9 cellular contexts compared by ENCODE assay signal in the genomic region with DNA sequence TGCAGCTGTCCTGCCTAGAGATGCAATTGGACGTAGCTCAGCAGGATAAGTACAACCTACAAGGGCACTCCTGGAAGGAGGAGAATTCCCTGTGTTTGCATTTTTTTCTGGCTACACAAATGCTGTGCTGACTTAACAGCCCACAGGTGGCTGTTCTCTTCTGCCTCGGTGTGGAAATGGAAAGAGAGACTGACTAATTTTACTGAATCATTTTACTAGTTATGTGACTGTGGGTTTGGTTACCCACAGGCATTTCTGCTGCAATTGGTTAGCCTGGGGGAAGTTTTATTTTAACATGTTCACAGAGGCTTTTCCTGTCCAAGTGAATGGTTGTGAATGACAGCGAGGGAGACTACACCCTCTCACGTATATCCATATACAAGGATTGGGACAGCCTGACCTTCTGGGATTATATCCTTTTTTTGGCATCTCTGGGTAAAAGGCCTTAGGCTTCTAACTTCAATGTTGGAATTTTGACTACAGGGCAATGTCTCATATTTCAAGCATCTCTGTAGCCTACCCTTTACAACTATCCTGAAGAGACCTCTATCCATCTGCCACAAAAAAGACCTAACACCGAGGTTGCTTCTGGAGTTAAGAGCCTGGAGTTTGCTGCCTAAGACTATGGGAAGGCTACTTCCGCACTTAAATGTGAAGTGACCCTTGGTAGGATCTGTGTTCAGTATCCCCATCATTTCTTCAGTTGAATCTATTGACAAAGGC.
DNase-seq lines count a peak whose midpoint lies in the region; ATAC-seq and TF ChIP-seq lines count a peak whose summit lies in the region.
"Had no signal": no experiment of that assay in that cellular context is flagged by ENCODE, and none has a peak within 500 bp of the region (broad histone marks: within the 10 kb centered on the region; RNA-seq: fewer than 3 reads in every experiment).

No MANE protein-coding gene starts in this region.

- H3K9me3 ChIP-seq in ascending aorta = no peaks in the 10 kb centered on the region
- H3K9me3 ChIP-seq: BLaER1 had no signal

- no peaks in the 10 kb centered on the region for H3K4me1 ChIP-seq in ascending aorta

- intact Hi-C loops in ascending aorta (cut with DNase I) = no loop called here

- no peak for TF ChIP-seq POLR2A in erythroblast (IDR thresholded peaks at IDR 0.05; ENCODE audit: low read length)

- no peak overlapping the region for H3K27ac ChIP-seq in ascending aorta
- H3K27ac ChIP-seq: BLaER1 had no signal

- TF ChIP-seq CTCF in ascending aorta (IDR thresholded peaks at IDR 0.05) = no peak

- ATAC-seq in activated CD4-positive, CD25-positive, alpha-beta regulatory T cell treated with anti-CD3 and anti-CD28 coated beads, Interleukin-2, amount 50 U/mL, for 24 hours = peak; percentile 75 to 94
- peak; percentile 87 for ATAC-seq in HG02840 (IDR thresholded peaks at IDR 0.05; ENCODE audit: low FRiP score, unreplicated experiment)

- H3K4me3 ChIP-seq in ascending aorta = no peak overlapping the region
- H3K4me3 ChIP-seq: BLaER1 had no signal

- DNase-seq in activated CD4-positive, CD25-positive, alpha-beta regulatory T cell treated with anti-CD3 and anti-CD28 coated beads, Interleukin-2, amount 50 U/mL, for 72 hours = no peak
- DNase-seq in NOMO-1 (lab: John Stamatoyannopoulos, UW; ENCODE audit: unreplicated experiment in 2 of 2) (peak; percentile 28 to 79), epidermal melanocyte (ENCODE audit: insufficient read length, low spot score) (peak; percentile 51), ascending aorta (ENCODE audit: low spot score in 2 of 2) (no peak), erythroblast (lab: John Stamatoyannopoulos, UW) (no peak)
- DNase-seq in activated effector memory CD4-positive, alpha-beta T cell treated with Interleukin-2 at 50 U/mL for 16 hours = no peak

- H3K27me3 ChIP-seq in ascending aorta = no peaks in the 10 kb centered on the region
- H3K27me3 ChIP-seq: BLaER1 had no signal

- H3K36me3 ChIP-seq in ascending aorta = no peaks in the 10 kb centered on the region
- H3K36me3 ChIP-seq: BLaER1 had no signal

Comparison
In these comparisons a context has a peak if more than half of its experiments do, and no peak if none do; other contexts are left out.
1. DNase-seq: peak in NOMO-1 (2 of 2) and epidermal melanocyte (single experiment); none in activated CD4-positive, CD25-positive, alpha-beta regulatory T cell treated with anti-CD3 and anti-CD28 coated beads, Interleukin-2, amount 50 U/mL, for 72 hours (single experiment), ascending aorta (0 of 2), erythroblast (0 of 2) and activated effector memory CD4-positive, alpha-beta T cell treated with Interleukin-2 at 50 U/mL for 16 hours (single experiment).